1 cellular context compared by ENCODE assay signal in the genomic region with DNA sequence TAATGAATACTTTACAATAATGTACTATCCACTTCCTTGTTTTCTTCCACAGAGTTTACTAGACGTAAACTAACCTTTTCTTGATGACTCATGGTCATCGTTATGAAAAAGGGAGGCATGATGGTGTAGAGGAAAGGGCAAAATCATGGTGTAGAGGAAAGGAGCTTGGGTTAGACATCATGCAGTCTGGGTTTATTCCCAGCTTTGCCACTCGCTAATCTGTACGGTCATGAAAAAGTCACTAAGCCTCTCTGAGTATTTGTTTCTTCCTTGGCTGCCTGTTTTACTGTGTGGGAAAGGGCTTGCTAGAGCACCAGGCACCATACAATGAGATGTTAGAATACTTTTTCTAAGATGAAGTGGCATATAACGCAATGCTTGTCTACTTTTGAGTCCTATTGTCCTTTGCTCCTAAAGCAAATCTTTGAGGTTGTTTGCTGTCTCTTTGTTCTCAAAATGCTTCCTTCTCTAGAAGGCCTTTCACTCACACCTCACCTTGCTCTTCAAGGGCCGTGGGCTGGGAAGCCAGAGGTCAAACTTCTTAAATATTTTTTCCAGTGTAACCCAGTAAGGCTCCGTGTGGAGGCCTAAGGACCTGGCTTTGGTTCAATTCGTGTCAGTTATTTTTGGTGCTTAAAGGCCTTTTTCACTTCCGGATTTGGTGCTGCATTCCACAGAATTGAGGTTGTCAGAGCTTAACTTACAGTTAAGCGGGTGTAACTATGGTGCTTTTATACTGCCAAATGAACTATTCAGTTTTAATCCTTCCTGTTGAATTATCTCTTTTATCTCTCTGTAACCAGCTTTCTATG.
TF ChIP-seq lines count a peak whose summit lies in the region.

No MANE protein-coding gene starts in this region.

TF ChIP-seq in GM12878, 131 proteins besides CTCF, POLR2A, EP300 and RAD21:
- TF ChIP-seq NR2F1 (conservative IDR thresholded peaks at IDR 0.05) (peak; percentile 69; the same call in 1 of the 2 replicates), SIX5 (IDR thresholded peaks at IDR 0.05; ENCODE audit: low read depth, low read length, severe bottlenecking) (no peak), RBBP5 (conservative IDR thresholded peaks at IDR 0.05) (no peak), MYB (IDR thresholded peaks at IDR 0.05; ENCODE audit: borderline replicate concordance, low read depth, low read length) (no peak), GABPA (IDR thresholded peaks at IDR 0.05; ENCODE audit: low read depth) (no peak), BRCA1 (IDR thresholded peaks at IDR 0.05; ENCODE audit: low read depth, low read length) (no peak), SPI1 (IDR thresholded peaks at IDR 0.05; ENCODE audit: borderline replicate concordance, insufficient read depth, low read depth, low read length) (peak; percentile 76), CHD2 (IDR thresholded peaks at IDR 0.05; ENCODE audit: borderline replicate concordance, low read depth, low read length) (no peak), KAT2A (conservative IDR thresholded peaks at IDR 0.05; ENCODE audit: control insufficient read depth, low read depth, low read length) (no peak), YBX1 (IDR thresholded peaks at IDR 0.05) (no peak), ETV6 (conservative IDR thresholded peaks at IDR 0.05 in 1 of 2, IDR thresholded peaks at IDR 0.05 in 1 of 2; ENCODE audit: borderline replicate concordance in 1 of 2, low read depth in 1 of 2) (no peak), DPF2 (IDR thresholded peaks at IDR 0.05) (0 out of 2 replicates have a peak, but pooled peaks have one; percentile 33), ZSCAN29 (IDR thresholded peaks at IDR 0.05) (no peak), CHD1 (IDR thresholded peaks at IDR 0.05; ENCODE audit: low read depth, low read length) (no peak), PAX5 (IDR thresholded peaks at IDR 0.05; ENCODE audit: borderline replicate concordance, low read depth, low read length) (no peak), BHLHE40 (IDR thresholded peaks at IDR 0.05; ENCODE audit: borderline replicate concordance in 1 of 2, low read depth in 2 of 2, low read length in 1 of 2) (no peak), MEF2B (IDR thresholded peaks at IDR 0.05; ENCODE audit: partially characterized antibody, poor library complexity, severe bottlenecking) (peak; percentile 50), IKZF1 (conservative IDR thresholded peaks at IDR 0.05) (peak; percentile 43), HDGF (IDR thresholded peaks at IDR 0.05) (no peak), KLF5 (IDR thresholded peaks at IDR 0.05; ENCODE audit: partially characterized antibody) (no peak), IKZF2 (IDR thresholded peaks at IDR 0.05) (peak in 1 of 2 experiments; percentile 12; a peak in 1 of 4 replicates), ZNF622 (IDR thresholded peaks at IDR 0.05) (no peak), GATAD2B (conservative IDR thresholded peaks at IDR 0.05; ENCODE audit: low read depth) (no peak), HDAC6 (IDR thresholded peaks at IDR 0.05; ENCODE audit: unreplicated experiment) (no peak), SREBF1 (IDR thresholded peaks at IDR 0.05; ENCODE audit: low read length) (no peak), CBFB (IDR thresholded peaks at IDR 0.05; ENCODE audit: low read depth) (no peak), CREB1 (IDR thresholded peaks at IDR 0.05; ENCODE audit: low read depth) (no peak), MEF2A (IDR thresholded peaks at IDR 0.05; ENCODE audit: insufficient read depth, low read depth, low read length) (0 out of 2 replicates have a peak, but pooled peaks have one; percentile 26), EZH2 (IDR thresholded peaks at IDR 0.05; ENCODE audit: borderline replicate concordance, control insufficient read depth, low read depth, low read length) (no peak), HDAC2 (IDR thresholded peaks at IDR 0.05) (no peak)
- TF ChIP-seq, protein P1, sequence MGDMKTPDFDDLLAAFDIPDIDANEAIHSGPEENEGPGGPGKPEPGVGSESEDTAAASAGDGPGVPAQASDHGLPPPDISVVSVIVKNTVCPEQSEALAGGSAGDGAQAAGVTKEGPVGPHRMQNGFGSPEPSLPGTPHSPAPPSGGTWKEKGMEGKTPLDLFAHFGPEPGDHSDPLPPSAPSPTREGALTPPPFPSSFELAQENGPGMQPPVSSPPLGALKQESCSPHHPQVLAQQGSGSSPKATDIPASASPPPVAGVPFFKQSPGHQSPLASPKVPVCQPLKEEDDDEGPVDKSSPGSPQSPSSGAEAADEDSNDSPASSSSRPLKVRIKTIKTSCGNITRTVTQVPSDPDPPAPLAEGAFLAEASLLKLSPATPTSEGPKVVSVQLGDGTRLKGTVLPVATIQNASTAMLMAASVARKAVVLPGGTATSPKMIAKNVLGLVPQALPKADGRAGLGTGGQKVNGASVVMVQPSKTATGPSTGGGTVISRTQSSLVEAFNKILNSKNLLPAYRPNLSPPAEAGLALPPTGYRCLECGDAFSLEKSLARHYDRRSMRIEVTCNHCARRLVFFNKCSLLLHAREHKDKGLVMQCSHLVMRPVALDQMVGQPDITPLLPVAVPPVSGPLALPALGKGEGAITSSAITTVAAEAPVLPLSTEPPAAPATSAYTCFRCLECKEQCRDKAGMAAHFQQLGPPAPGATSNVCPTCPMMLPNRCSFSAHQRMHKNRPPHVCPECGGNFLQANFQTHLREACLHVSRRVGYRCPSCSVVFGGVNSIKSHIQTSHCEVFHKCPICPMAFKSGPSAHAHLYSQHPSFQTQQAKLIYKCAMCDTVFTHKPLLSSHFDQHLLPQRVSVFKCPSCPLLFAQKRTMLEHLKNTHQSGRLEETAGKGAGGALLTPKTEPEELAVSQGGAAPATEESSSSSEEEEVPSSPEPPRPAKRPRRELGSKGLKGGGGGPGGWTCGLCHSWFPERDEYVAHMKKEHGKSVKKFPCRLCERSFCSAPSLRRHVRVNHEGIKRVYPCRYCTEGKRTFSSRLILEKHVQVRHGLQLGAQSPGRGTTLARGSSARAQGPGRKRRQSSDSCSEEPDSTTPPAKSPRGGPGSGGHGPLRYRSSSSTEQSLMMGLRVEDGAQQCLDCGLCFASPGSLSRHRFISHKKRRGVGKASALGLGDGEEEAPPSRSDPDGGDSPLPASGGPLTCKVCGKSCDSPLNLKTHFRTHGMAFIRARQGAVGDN (IDR thresholded peaks at IDR 0.05): peak; percentile 79
- TF ChIP-seq, protein P2, sequence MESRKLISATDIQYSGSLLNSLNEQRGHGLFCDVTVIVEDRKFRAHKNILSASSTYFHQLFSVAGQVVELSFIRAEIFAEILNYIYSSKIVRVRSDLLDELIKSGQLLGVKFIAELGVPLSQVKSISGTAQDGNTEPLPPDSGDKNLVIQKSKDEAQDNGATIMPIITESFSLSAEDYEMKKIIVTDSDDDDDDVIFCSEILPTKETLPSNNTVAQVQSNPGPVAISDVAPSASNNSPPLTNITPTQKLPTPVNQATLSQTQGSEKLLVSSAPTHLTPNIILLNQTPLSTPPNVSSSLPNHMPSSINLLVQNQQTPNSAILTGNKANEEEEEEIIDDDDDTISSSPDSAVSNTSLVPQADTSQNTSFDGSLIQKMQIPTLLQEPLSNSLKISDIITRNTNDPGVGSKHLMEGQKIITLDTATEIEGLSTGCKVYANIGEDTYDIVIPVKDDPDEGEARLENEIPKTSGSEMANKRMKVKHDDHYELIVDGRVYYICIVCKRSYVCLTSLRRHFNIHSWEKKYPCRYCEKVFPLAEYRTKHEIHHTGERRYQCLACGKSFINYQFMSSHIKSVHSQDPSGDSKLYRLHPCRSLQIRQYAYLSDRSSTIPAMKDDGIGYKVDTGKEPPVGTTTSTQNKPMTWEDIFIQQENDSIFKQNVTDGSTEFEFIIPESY (IDR thresholded peaks at IDR 0.05): peak; percentile 61; the same call in 1 of the 2 replicates
- TF ChIP-seq, protein P3, sequence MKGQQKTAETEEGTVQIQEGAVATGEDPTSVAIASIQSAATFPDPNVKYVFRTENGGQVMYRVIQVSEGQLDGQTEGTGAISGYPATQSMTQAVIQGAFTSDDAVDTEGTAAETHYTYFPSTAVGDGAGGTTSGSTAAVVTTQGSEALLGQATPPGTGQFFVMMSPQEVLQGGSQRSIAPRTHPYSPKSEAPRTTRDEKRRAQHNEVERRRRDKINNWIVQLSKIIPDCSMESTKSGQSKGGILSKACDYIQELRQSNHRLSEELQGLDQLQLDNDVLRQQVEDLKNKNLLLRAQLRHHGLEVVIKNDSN (IDR thresholded peaks at IDR 0.05; ENCODE audit: borderline replicate concordance, extremely low read length, insufficient read depth, low read depth, low read length): no peak
- TF ChIP-seq, protein P4, sequence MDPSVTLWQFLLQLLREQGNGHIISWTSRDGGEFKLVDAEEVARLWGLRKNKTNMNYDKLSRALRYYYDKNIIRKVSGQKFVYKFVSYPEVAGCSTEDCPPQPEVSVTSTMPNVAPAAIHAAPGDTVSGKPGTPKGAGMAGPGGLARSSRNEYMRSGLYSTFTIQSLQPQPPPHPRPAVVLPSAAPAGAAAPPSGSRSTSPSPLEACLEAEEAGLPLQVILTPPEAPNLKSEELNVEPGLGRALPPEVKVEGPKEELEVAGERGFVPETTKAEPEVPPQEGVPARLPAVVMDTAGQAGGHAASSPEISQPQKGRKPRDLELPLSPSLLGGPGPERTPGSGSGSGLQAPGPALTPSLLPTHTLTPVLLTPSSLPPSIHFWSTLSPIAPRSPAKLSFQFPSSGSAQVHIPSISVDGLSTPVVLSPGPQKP (IDR thresholded peaks at IDR 0.05; ENCODE audit: low read depth, low read length): no peak
- TF ChIP-seq, protein P5, sequence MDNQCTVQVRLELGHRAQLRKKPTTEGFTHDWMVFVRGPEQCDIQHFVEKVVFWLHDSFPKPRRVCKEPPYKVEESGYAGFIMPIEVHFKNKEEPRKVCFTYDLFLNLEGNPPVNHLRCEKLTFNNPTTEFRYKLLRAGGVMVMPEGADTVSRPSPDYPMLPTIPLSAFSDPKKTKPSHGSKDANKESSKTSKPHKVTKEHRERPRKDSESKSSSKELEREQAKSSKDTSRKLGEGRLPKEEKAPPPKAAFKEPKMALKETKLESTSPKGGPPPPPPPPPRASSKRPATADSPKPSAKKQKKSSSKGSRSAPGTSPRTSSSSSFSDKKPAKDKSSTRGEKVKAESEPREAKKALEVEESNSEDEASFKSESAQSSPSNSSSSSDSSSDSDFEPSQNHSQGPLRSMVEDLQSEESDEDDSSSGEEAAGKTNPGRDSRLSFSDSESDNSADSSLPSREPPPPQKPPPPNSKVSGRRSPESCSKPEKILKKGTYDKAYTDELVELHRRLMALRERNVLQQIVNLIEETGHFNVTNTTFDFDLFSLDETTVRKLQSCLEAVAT (IDR thresholded peaks at IDR 0.05): 0 out of 2 replicates have a peak, but pooled peaks have one; percentile 35
- TF ChIP-seq, protein P6, sequence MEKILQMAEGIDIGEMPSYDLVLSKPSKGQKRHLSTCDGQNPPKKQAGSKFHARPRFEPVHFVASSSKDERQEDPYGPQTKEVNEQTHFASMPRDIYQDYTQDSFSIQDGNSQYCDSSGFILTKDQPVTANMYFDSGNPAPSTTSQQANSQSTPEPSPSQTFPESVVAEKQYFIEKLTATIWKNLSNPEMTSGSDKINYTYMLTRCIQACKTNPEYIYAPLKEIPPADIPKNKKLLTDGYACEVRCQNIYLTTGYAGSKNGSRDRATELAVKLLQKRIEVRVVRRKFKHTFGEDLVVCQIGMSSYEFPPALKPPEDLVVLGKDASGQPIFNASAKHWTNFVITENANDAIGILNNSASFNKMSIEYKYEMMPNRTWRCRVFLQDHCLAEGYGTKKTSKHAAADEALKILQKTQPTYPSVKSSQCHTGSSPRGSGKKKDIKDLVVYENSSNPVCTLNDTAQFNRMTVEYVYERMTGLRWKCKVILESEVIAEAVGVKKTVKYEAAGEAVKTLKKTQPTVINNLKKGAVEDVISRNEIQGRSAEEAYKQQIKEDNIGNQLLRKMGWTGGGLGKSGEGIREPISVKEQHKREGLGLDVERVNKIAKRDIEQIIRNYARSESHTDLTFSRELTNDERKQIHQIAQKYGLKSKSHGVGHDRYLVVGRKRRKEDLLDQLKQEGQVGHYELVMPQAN (conservative IDR thresholded peaks at IDR 0.05): no peak
- TF ChIP-seq, protein P7, sequence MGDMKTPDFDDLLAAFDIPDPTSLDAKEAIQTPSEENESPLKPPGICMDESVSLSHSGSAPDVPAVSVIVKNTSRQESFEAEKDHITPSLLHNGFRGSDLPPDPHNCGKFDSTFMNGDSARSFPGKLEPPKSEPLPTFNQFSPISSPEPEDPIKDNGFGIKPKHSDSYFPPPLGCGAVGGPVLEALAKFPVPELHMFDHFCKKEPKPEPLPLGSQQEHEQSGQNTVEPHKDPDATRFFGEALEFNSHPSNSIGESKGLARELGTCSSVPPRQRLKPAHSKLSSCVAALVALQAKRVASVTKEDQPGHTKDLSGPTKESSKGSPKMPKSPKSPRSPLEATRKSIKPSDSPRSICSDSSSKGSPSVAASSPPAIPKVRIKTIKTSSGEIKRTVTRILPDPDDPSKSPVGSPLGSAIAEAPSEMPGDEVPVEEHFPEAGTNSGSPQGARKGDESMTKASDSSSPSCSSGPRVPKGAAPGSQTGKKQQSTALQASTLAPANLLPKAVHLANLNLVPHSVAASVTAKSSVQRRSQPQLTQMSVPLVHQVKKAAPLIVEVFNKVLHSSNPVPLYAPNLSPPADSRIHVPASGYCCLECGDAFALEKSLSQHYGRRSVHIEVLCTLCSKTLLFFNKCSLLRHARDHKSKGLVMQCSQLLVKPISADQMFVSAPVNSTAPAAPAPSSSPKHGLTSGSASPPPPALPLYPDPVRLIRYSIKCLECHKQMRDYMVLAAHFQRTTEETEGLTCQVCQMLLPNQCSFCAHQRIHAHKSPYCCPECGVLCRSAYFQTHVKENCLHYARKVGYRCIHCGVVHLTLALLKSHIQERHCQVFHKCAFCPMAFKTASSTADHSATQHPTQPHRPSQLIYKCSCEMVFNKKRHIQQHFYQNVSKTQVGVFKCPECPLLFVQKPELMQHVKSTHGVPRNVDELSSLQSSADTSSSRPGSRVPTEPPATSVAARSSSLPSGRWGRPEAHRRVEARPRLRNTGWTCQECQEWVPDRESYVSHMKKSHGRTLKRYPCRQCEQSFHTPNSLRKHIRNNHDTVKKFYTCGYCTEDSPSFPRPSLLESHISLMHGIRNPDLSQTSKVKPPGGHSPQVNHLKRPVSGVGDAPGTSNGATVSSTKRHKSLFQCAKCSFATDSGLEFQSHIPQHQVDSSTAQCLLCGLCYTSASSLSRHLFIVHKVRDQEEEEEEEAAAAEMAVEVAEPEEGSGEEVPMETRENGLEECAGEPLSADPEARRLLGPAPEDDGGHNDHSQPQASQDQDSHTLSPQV (IDR thresholded peaks at IDR 0.05): no peak
